Comparison of ENCODE assay signal across 37 cellular contexts in the genomic region with DNA sequence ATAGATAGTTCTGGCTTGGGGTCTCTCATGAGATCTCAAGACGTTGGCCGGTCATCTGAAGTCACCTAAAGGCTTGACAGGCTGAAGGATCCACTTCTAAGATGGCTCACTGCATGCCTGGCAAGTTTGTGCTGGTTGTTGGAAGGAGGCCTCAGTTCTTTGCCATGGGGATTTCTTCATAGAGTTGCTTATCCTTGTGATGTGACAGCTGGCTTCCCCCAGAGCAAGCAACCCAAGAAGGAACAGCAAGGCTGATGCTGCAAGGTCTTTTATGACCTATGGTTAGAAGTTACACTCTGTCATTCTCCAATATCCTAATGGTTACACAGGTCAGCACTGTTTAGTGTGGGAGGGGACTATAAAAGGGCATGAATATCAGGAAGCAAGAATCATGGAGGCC. TPM values are rescaled to one million over a fixed set of nuclear protein-coding genes. Genes with fewer than 3 reads are reported as not detected.
DNase-seq lines count a peak whose midpoint lies in the region; ATAC-seq, FAIRE-seq and TF ChIP-seq lines count a peak whose summit lies in the region.
"Had no signal": no experiment of that assay in that cellular context is flagged by ENCODE, and none has a peak within 500 bp of the region (broad histone marks: within the 10 kb centered on the region; RNA-seq: fewer than 3 reads in every experiment).

No MANE protein-coding gene starts in this region.

- H3K4me2 ChIP-seq in HepG2 (ENCODE audit: low read depth, low read length): no peak overlapping the region
- H3K4me2 ChIP-seq: SK-N-SH had no signal

- ATAC-seq in HepG2 (no peak), right lobe of liver (no peak), HG03469 (IDR thresholded peaks at IDR 0.05; ENCODE audit: unreplicated experiment) (no peak)
- ATAC-seq: activated CD4-positive, CD25-positive, alpha-beta regulatory T cell treated with anti-CD3 and anti-CD28 coated beads, Interleukin-2, amount 50 U/mL, for 24 hours had no signal

- in situ Hi-C loops in HepG2 (cut with HindIII; ENCODE audit: extremely low pct_ligation_motif_present, low pct_unique_long_range_greater_than_20kb): loop anchor here (5.0 kb wide), 2 partner anchors 48 to 108 kb away; no protein-coding TSS in a partner anchor

- 100% methylated on average over 2 of the region's 2 CpGs for WGBS in HepG2 (ENCODE audit: low lambda C conversion rate)
- 88% methylated on average over 2 of the region's 2 CpGs for WGBS in right lobe of liver (ENCODE audit: insufficient coverage, low coverage, low lambda C conversion rate, missing lambda C conversion rate)

- peak overlapping the region; percentile 18 to 100 (median 99) for H3K27ac Mint-ChIP-seq in nephron
- H3K27ac Mint-ChIP-seq in activated naive CD4-positive, alpha-beta T cell treated with anti-CD3 and anti-CD28 coated beads, Interleukin-2, amount 10 ng/mL, durations not matched to agents 7 days and 5 days: no peak overlapping the region
- H3K27ac Mint-ChIP-seq: activated CD4-positive, alpha-beta memory T cell treated with anti-CD3 and anti-CD28 coated beads for 36 hours; CD4-positive, alpha-beta T cell; nephron progenitor cell had no signal

- H3K9ac ChIP-seq in HepG2 (ENCODE audit: insufficient read depth, low read depth, low read length): no peak overlapping the region
- H3K9ac ChIP-seq: SK-N-SH had no signal

- FAIRE-seq in HepG2 (lab: Jason Lieb, UNC): peak; percentile 36
- FAIRE-seq: colon, H1, HTR-8/SVneo, TTC549 had no signal

- no peak overlapping the region for H2AFZ ChIP-seq in HepG2 (ENCODE audit: low read length)

- H3K79me2 ChIP-seq in HepG2 (ENCODE audit: insufficient read depth, low read length): no peaks in the 10 kb centered on the region

- H3K36me3 Mint-ChIP-seq in nephron (ENCODE audit: low read depth): no peaks in the 10 kb centered on the region
- H3K36me3 Mint-ChIP-seq in activated naive CD4-positive, alpha-beta T cell treated with anti-CD3 and anti-CD28 coated beads, Interleukin-2, amount 10 ng/mL, durations not matched to agents 7 days and 5 days: no peaks in the 10 kb centered on the region
- H3K36me3 Mint-ChIP-seq: activated CD4-positive, alpha-beta memory T cell treated with anti-CD3 and anti-CD28 coated beads for 36 hours had no signal

- no peak for TF ChIP-seq POLR2A in HepG2 (IDR thresholded peaks at IDR 0.05; ENCODE audit: insufficient read depth in 1 of 2, low read depth in 2 of 2, low read length in 2 of 2)
- no peak for TF ChIP-seq POLR2A in right lobe of liver (IDR thresholded peaks at IDR 0.05)

- no peaks in the 10 kb centered on the region for H3K36me3 ChIP-seq in HepG2 (replicated peaks in 1 of 2; ENCODE audit: control insufficient read depth in 1 of 2, insufficient read depth in 2 of 2, low read length in 2 of 2)
- H3K36me3 ChIP-seq in right lobe of liver: no peaks in the 10 kb centered on the region
- H3K36me3 ChIP-seq: ovary had no signal

- CTCF ChIA-PET in HepG2 (lab: Yijun Ruan, JAX; ENCODE audit: low intra/inter-chr PET ratio, low total read pairs): no interaction called here
- CTCF ChIA-PET in activated naive CD4-positive, alpha-beta T cell treated with anti-CD3 and anti-CD28 coated beads, Interleukin-2, amount 10 ng/mL, durations not matched to agents 7 days and 5 days (lab: Charles Lee): interaction anchor here (0.8 to 19.5 kb wide), 4 partner anchors 8 to 45 kb away, joined by 3 to 372 read pairs (median 10); no protein-coding TSS in a partner anchor

- no peaks in the 10 kb centered on the region for H3K9me3 Mint-ChIP-seq in nephron
- H3K9me3 Mint-ChIP-seq in activated naive CD4-positive, alpha-beta T cell treated with anti-CD3 and anti-CD28 coated beads, Interleukin-2, amount 10 ng/mL, durations not matched to agents 7 days and 5 days: no peaks in the 10 kb centered on the region
- H3K9me3 Mint-ChIP-seq: activated CD4-positive, alpha-beta memory T cell treated with anti-CD3 and anti-CD28 coated beads for 36 hours; nephron progenitor cell had no signal

- H3K4me1 ChIP-seq in HepG2 (ENCODE audit: insufficient read depth, low read length): peaks cover 65% of the 10 kb centered on the region
- H3K4me1 ChIP-seq in right lobe of liver: peaks cover 0 to 18% (median 3%) of the 10 kb centered on the region in 4 donors

- intact Hi-C loops in HepG2 (cut with micrococcal nuclease; ENCODE audit: unreplicated experiment): no loop called here
- intact Hi-C loops in right lobe of liver (cut with DNase I): no loop called here

- no peak overlapping the region for H3K4me3 ChIP-seq in HepG2 (replicated peaks in 1 of 3; ENCODE audit: insufficient read depth in 1 of 3, low read depth in 2 of 3, low read length in 3 of 3)
- H3K4me3 ChIP-seq in right lobe of liver: no peak overlapping the region
- no peak overlapping the region for H3K4me3 ChIP-seq in epithelial cell of esophagus (ENCODE audit: low read length)
- H3K4me3 ChIP-seq: ovary had no signal

- peaks cover 41% of the 10 kb centered on the region for H3K4me1 Mint-ChIP-seq in nephron
- H3K4me1 Mint-ChIP-seq in activated naive CD4-positive, alpha-beta T cell treated with anti-CD3 and anti-CD28 coated beads, Interleukin-2, amount 10 ng/mL, durations not matched to agents 7 days and 5 days: no peaks in the 10 kb centered on the region

- no peaks in the 10 kb centered on the region for H4K20me1 ChIP-seq in HepG2 (ENCODE audit: insufficient read depth, low read length)

- 0 out of 5 replicates have a peak, but pooled peaks cover 0 to 1% of the 10 kb centered on the region in 2 experiments for H3K27me3 ChIP-seq in HepG2 (ENCODE audit: control insufficient read depth in 1 of 2, insufficient read depth in 2 of 2, low read length in 2 of 2)
- no peaks in the 10 kb centered on the region for H3K27me3 ChIP-seq in right lobe of liver
- H3K27me3 ChIP-seq: ovary had no signal

- no peaks in the 10 kb centered on the region for H3K27me3 Mint-ChIP-seq in nephron (ENCODE audit: low read depth)
- H3K27me3 Mint-ChIP-seq in activated naive CD4-positive, alpha-beta T cell treated with anti-CD3 and anti-CD28 coated beads, Interleukin-2, amount 10 ng/mL, durations not matched to agents 7 days and 5 days: peaks cover 3% of the 10 kb centered on the region
- H3K27me3 Mint-ChIP-seq: activated CD4-positive, alpha-beta memory T cell treated with anti-CD3 and anti-CD28 coated beads for 36 hours; CD4-positive, alpha-beta T cell had no signal

- TF ChIP-seq CTCF in HepG2 (CRISPR knock-in tag; IDR thresholded peaks at IDR 0.05) (no peak), right lobe of liver (IDR thresholded peaks at IDR 0.05) (no peak), epithelial cell of esophagus (IDR thresholded peaks at IDR 0.05; ENCODE audit: insufficient read depth, low read depth, low read length, missing control alignments) (no peak), nephron (IDR thresholded peaks at IDR 0.05; ENCODE audit: unreplicated experiment in 3 of 3) (no peak)

- POLR2A ChIA-PET in HepG2 (lab: Yijun Ruan, JAX): interaction anchor here (6.7 kb wide), 1 partner anchor 20 kb away, joined by 93 read pairs; a partner anchor contains a TSS

- TF ChIP-seq EP300 in HepG2 (IDR thresholded peaks at IDR 0.05; ENCODE audit: low read depth in 2 of 2, low read length in 2 of 2) (no peak), HepG2 (CRISPR knock-in tag; IDR thresholded peaks at IDR 0.05; ENCODE audit: borderline replicate concordance) (no peak)

- H3K27ac ChIP-seq in HepG2 (ENCODE audit: extremely low read length, insufficient read depth, low read length) (no peak overlapping the region), right lobe of liver (no peak overlapping the region)
- H3K27ac ChIP-seq: ovary had no signal

- BruUV-seq in HepG2 (replicated peaks; lab: Mats Ljungman, UMichigan): no TSS peak

- H3K9me3 ChIP-seq in HepG2 (ENCODE audit: low read length) (no peaks in the 10 kb centered on the region), right lobe of liver (no peaks in the 10 kb centered on the region)
- H3K9me3 ChIP-seq: ovary, SK-N-SH had no signal

- no peak overlapping the region for H3K4me3 Mint-ChIP-seq in nephron
- H3K4me3 Mint-ChIP-seq in activated naive CD4-positive, alpha-beta T cell treated with anti-CD3 and anti-CD28 coated beads, Interleukin-2, amount 10 ng/mL, durations not matched to agents 7 days and 5 days: no peak overlapping the region
- H3K4me3 Mint-ChIP-seq: activated CD4-positive, alpha-beta memory T cell treated with anti-CD3 and anti-CD28 coated beads for 36 hours; CD4-positive, alpha-beta T cell; nephron progenitor cell had no signal

- TF ChIP-seq RAD21 in HepG2 (CRISPR knock-in tag; IDR thresholded peaks at IDR 0.05): no peak

- DNase-seq in HepG2 (ENCODE audit: low spot score) (no peak), right lobe of liver (no peak), epithelial cell of esophagus (ENCODE audit: low read depth) (peak; percentile 42), NCI-H187 (lab: John Stamatoyannopoulos, UW) (no peak)
- DNase-seq in activated naive CD4-positive, alpha-beta T cell treated with anti-CD3 and anti-CD28 coated beads, Interleukin-2, amount 10 ng/mL, durations not matched to agents 7 days and 5 days: no peak
- no peak for DNase-seq in activated CD4-positive, alpha-beta T cell treated with anti-CD3 and anti-CD28 coated beads for 1 hour
- DNase-seq: activated CD4-positive, alpha-beta memory T cell treated with anti-CD3 and anti-CD28 coated beads for 36 hours; activated naive CD4-positive, alpha-beta T cell treated with Interleukin-2 at 50 U/mL for 16 hours; AML-193; CD4-positive, alpha-beta T cell; effector CD4-positive, alpha-beta T cell; glutamatergic neuron; islet precursor cell; KG1; left ventricle myocardium superior; midbrain; NCI-H2029 treated with DMSO at 0.1 percent for 48 hours; NCI-H526; nephron progenitor cell; OCI-M1; ovary; SK-N-SH; stimulated activated CD4-positive, alpha-beta T cell treated with anti-CD3 and anti-CD28 coated beads, Interleukin-1b, Interleukin-23, amount 100 ng/mL, for 48 hours; stimulated activated naive CD4-positive, alpha-beta T cell treated with Interleukin-2 at 50 U/mL for 16 hours had no signal

RNA-seq across cellular contexts. Expression of a gene that starts 20.7 kb away (rescaled TPM):
- total RNA-seq in HepG2 (2016; rRNA removed; fragmentation: Illumina TruSeq; extraction: Trizol): 16.6 and 28.4 TPM in 2 replicates
- total RNA-seq in HepG2 (2016; cell fraction: cytosol; rRNA removed; fragmentation: Illumina TruSeq; extraction: Trizol; ENCODE audit: low read depth): 1.7 and 2.2 TPM in 2 replicates
- total RNA-seq in HepG2 (2016; cell fraction: insoluble cytoplasmic fraction; rRNA removed; fragmentation: Illumina TruSeq; extraction: Trizol): 17.2 and 31.8 TPM in 2 replicates
- total RNA-seq in HepG2 (2016; cell fraction: membrane; rRNA removed; fragmentation: Illumina TruSeq; extraction: Trizol): 9.3 and 10.1 TPM in 2 replicates
- 10.1 and 11.9 TPM in 2 replicates for total RNA-seq in HepG2 (2016; cell fraction: nucleus; rRNA removed; fragmentation: Illumina TruSeq; extraction: Trizol)
- 9.3 and 13.1 TPM in 2 replicates for polyA plus RNA-seq in HepG2 (2011; rRNA removed)
- 5.4 and 8.7 TPM in 2 replicates for polyA plus RNA-seq in HepG2 (2011; cell fraction: cytosol; rRNA removed)
- polyA plus RNA-seq in HepG2 (2011; cell fraction: nucleus; rRNA removed): 4.4 and 7.1 TPM in 2 replicates
- 8.8 and 8.9 TPM in 2 replicates for polyA plus RNA-seq in HepG2 (2012)
- 0.66 and 0.72 TPM in 2 replicates for polyA plus RNA-seq in HepG2 (2016; cell fraction: cytosol; fragmentation: Illumina TruSeq; extraction: Trizol; ENCODE audit: low read depth)
- 14.1 and 15.7 TPM in 2 replicates for polyA plus RNA-seq in HepG2 (2016; cell fraction: insoluble cytoplasmic fraction; fragmentation: Illumina TruSeq; extraction: Trizol; ENCODE audit: low read depth)
- polyA plus RNA-seq in HepG2 (2016; cell fraction: membrane; fragmentation: Illumina TruSeq; extraction: Trizol; ENCODE audit: low read depth): 3.1 and 3.3 TPM in 2 replicates
- polyA plus RNA-seq in HepG2 (2016; cell fraction: nucleus; fragmentation: Illumina TruSeq; extraction: Trizol; ENCODE audit: insufficient read depth, low read depth): 15.5 and 16.9 TPM in 2 replicates
- 26.1 and 28.0 TPM in 2 replicates for polyA minus RNA-seq in HepG2 (2011; rRNA and poly(A)+ RNA removed; ENCODE audit: low replicate concordance)
- 20.0 and 22.1 TPM in 2 replicates for polyA minus RNA-seq in HepG2 (2011; cell fraction: cytosol; rRNA and poly(A)+ RNA removed)
- 12.6 and 15.0 TPM in 2 replicates for polyA minus RNA-seq in HepG2 (2011; cell fraction: nucleus; rRNA and poly(A)+ RNA removed)
- 1 to 10 TPM; 4.2 to 6.9 (median 5.9) TPM for total RNA-seq in right lobe of liver

RNA-seq across cellular contexts. Expression of a gene that starts 33.2 kb away (rescaled TPM):
- total RNA-seq in HepG2 (2016; rRNA removed; fragmentation: Illumina TruSeq; extraction: Trizol) (0.24 and 1.00 TPM in 2 replicates), right lobe of liver (1 to 10 TPM in 2 of 6 experiments, under 1 TPM in 4; 0.29 to 1.2 (median 0.62) TPM)
- 0.10 and 0.26 TPM in 2 replicates for total RNA-seq in HepG2 (2016; cell fraction: cytosol; rRNA removed; fragmentation: Illumina TruSeq; extraction: Trizol; ENCODE audit: low read depth)
- total RNA-seq in HepG2 (2016; cell fraction: insoluble cytoplasmic fraction; rRNA removed; fragmentation: Illumina TruSeq; extraction: Trizol): 0.27 and 0.78 TPM in 2 replicates
- 0.24 and 0.56 TPM in 2 replicates for total RNA-seq in HepG2 (2016; cell fraction: membrane; rRNA removed; fragmentation: Illumina TruSeq; extraction: Trizol)
- total RNA-seq in HepG2 (2016; cell fraction: nucleus; rRNA removed; fragmentation: Illumina TruSeq; extraction: Trizol): 1.0 and 1.1 TPM in 2 replicates
- 3.7 and 5.6 TPM in 2 replicates for polyA plus RNA-seq in HepG2 (2011; rRNA removed)
- polyA plus RNA-seq in HepG2 (2011; cell fraction: cytosol; rRNA removed): 3.7 and 4.7 TPM in 2 replicates
- 5.2 TPM in 2 replicates for polyA plus RNA-seq in HepG2 (2011; cell fraction: nucleus; rRNA removed)
- polyA plus RNA-seq in HepG2 (2012): 3.3 and 4.0 TPM in 2 replicates
- polyA plus RNA-seq in HepG2 (2016; cell fraction: cytosol; fragmentation: Illumina TruSeq; extraction: Trizol; ENCODE audit: low read depth): 0.16 TPM in 1 of 2 replicates, not detected in the other
- 0.26 and 0.53 TPM in 2 replicates for polyA plus RNA-seq in HepG2 (2016; cell fraction: insoluble cytoplasmic fraction; fragmentation: Illumina TruSeq; extraction: Trizol; ENCODE audit: low read depth)
- 0.11 and 0.14 TPM in 2 replicates for polyA plus RNA-seq in HepG2 (2016; cell fraction: membrane; fragmentation: Illumina TruSeq; extraction: Trizol; ENCODE audit: low read depth)
- polyA plus RNA-seq in HepG2 (2016; cell fraction: nucleus; fragmentation: Illumina TruSeq; extraction: Trizol; ENCODE audit: insufficient read depth, low read depth): 2.1 and 2.8 TPM in 2 replicates
- 4.6 and 4.7 TPM in 2 replicates for polyA minus RNA-seq in HepG2 (2011; rRNA and poly(A)+ RNA removed; ENCODE audit: low replicate concordance)
- 1.8 and 2.4 TPM in 2 replicates for polyA minus RNA-seq in HepG2 (2011; cell fraction: cytosol; rRNA and poly(A)+ RNA removed)
- polyA minus RNA-seq in HepG2 (2011; cell fraction: nucleus; rRNA and poly(A)+ RNA removed): 2.3 and 4.6 TPM in 2 replicates

RNA-seq across cellular contexts. Expression of a gene that starts 53.0 kb away (rescaled TPM):
- total RNA-seq in HepG2 (2016; rRNA removed; fragmentation: Illumina TruSeq; extraction: Trizol) (0.38 and 0.66 TPM in 2 replicates), right lobe of liver (1 to 10 TPM; 3.1 to 6.6 (median 5.2) TPM)
- not detected in 2 replicates for total RNA-seq in HepG2 (2016; cell fraction: cytosol; rRNA removed; fragmentation: Illumina TruSeq; extraction: Trizol; ENCODE audit: low read depth)
- 0.41 and 0.86 TPM in 2 replicates for total RNA-seq in HepG2 (2016; cell fraction: insoluble cytoplasmic fraction; rRNA removed; fragmentation: Illumina TruSeq; extraction: Trizol)
- total RNA-seq in HepG2 (2016; cell fraction: membrane; rRNA removed; fragmentation: Illumina TruSeq; extraction: Trizol): 0.22 and 0.34 TPM in 2 replicates
- 0.25 and 0.40 TPM in 2 replicates for total RNA-seq in HepG2 (2016; cell fraction: nucleus; rRNA removed; fragmentation: Illumina TruSeq; extraction: Trizol)
- 0.67 and 1.0 TPM in 2 replicates for polyA plus RNA-seq in HepG2 (2011; rRNA removed)
- 0.63 and 0.81 TPM in 2 replicates for polyA plus RNA-seq in HepG2 (2011; cell fraction: cytosol; rRNA removed)
- 0.59 and 0.85 TPM in 2 replicates for polyA plus RNA-seq in HepG2 (2011; cell fraction: nucleus; rRNA removed)
- polyA plus RNA-seq in HepG2 (2012): 1.0 and 1.6 TPM in 2 replicates
- polyA plus RNA-seq in HepG2 (2016; cell fraction: cytosol; fragmentation: Illumina TruSeq; extraction: Trizol; ENCODE audit: low read depth): 0.14 and 0.25 TPM in 2 replicates
- polyA plus RNA-seq in HepG2 (2016; cell fraction: insoluble cytoplasmic fraction; fragmentation: Illumina TruSeq; extraction: Trizol; ENCODE audit: low read depth): 0.37 and 0.84 TPM in 2 replicates
- polyA plus RNA-seq in HepG2 (2016; cell fraction: membrane; fragmentation: Illumina TruSeq; extraction: Trizol; ENCODE audit: low read depth): 0.24 and 0.26 TPM in 2 replicates
- polyA plus RNA-seq in HepG2 (2016; cell fraction: nucleus; fragmentation: Illumina TruSeq; extraction: Trizol; ENCODE audit: insufficient read depth, low read depth): 0.23 and 0.61 TPM in 2 replicates
- polyA minus RNA-seq in HepG2 (2011; rRNA and poly(A)+ RNA removed; ENCODE audit: low replicate concordance): 1.3 and 2.6 TPM in 2 replicates
- polyA minus RNA-seq in HepG2 (2011; cell fraction: cytosol; rRNA and poly(A)+ RNA removed): 0.18 and 0.49 TPM in 2 replicates
- 0.50 and 0.90 TPM in 2 replicates for polyA minus RNA-seq in HepG2 (2011; cell fraction: nucleus; rRNA and poly(A)+ RNA removed)
- total RNA-seq: activated CD4-positive, alpha-beta memory T cell treated with anti-CD3 and anti-CD28 coated beads for 36 hours; T-helper 1 cell treated with Interleukin-12 subunit alpha and Interleukin-12 subunit beta and Interleukin-4 antibody, amounts not matched to agents 30 ng/mL and 1 ng/mL, for 36 hours had no signal

RNA-seq across cellular contexts. Expression of a gene that starts 54.5 kb away (rescaled TPM):
- 0.29 and 0.32 TPM in 2 replicates for total RNA-seq in HepG2 (2016; rRNA removed; fragmentation: Illumina TruSeq; extraction: Trizol)
- 0.71 and 1.4 TPM in 2 replicates for total RNA-seq in HepG2 (2016; cell fraction: cytosol; rRNA removed; fragmentation: Illumina TruSeq; extraction: Trizol; ENCODE audit: low read depth)
- 0.48 and 0.80 TPM in 2 replicates for total RNA-seq in HepG2 (2016; cell fraction: insoluble cytoplasmic fraction; rRNA removed; fragmentation: Illumina TruSeq; extraction: Trizol)
- 0.37 and 0.55 TPM in 2 replicates for total RNA-seq in HepG2 (2016; cell fraction: membrane; rRNA removed; fragmentation: Illumina TruSeq; extraction: Trizol)
- total RNA-seq in HepG2 (2016; cell fraction: nucleus; rRNA removed; fragmentation: Illumina TruSeq; extraction: Trizol): not detected in 2 replicates
- 2.6 and 5.0 TPM in 2 replicates for polyA plus RNA-seq in HepG2 (2011; rRNA removed)
- polyA plus RNA-seq in HepG2 (2011; cell fraction: cytosol; rRNA removed): 3.4 and 4.2 TPM in 2 replicates
- polyA plus RNA-seq in HepG2 (2011; cell fraction: nucleus; rRNA removed): 1.4 and 3.5 TPM in 2 replicates
- 2.6 and 3.0 TPM in 2 replicates for polyA plus RNA-seq in HepG2 (2012)
- 0.71 and 0.88 TPM in 2 replicates for polyA plus RNA-seq in HepG2 (2016; cell fraction: cytosol; fragmentation: Illumina TruSeq; extraction: Trizol; ENCODE audit: low read depth)
- 0.54 and 0.76 TPM in 2 replicates for polyA plus RNA-seq in HepG2 (2016; cell fraction: insoluble cytoplasmic fraction; fragmentation: Illumina TruSeq; extraction: Trizol; ENCODE audit: low read depth)
- 0.31 and 0.54 TPM in 2 replicates for polyA plus RNA-seq in HepG2 (2016; cell fraction: membrane; fragmentation: Illumina TruSeq; extraction: Trizol; ENCODE audit: low read depth)
- polyA plus RNA-seq in HepG2 (2016; cell fraction: nucleus; fragmentation: Illumina TruSeq; extraction: Trizol; ENCODE audit: insufficient read depth, low read depth): 1.0 TPM in 1 of 2 replicates, not detected in the other
- 2.3 TPM in 1 of 2 replicates, not detected in the other for polyA minus RNA-seq in HepG2 (2011; rRNA and poly(A)+ RNA removed; ENCODE audit: low replicate concordance)
- polyA minus RNA-seq in HepG2 (2011; cell fraction: cytosol; rRNA and poly(A)+ RNA removed): not detected in 2 replicates
- not detected in 2 replicates for polyA minus RNA-seq in HepG2 (2011; cell fraction: nucleus; rRNA and poly(A)+ RNA removed)
- not detected for total RNA-seq in right lobe of liver
- total RNA-seq: A673; activated CD4-positive, alpha-beta memory T cell treated with anti-CD3 and anti-CD28 coated beads for 36 hours; CD4-positive, alpha-beta T cell; epithelial cell of proximal tubule; H1; left ventricle myocardium superior; renal cortical epithelial cell; T-helper 1 cell treated with Interleukin-12 subunit alpha and Interleukin-12 subunit beta and Interleukin-4 antibody, amounts not matched to agents 30 ng/mL and 1 ng/mL, for 36 hours; temporal lobe; ureter had no signal
